30 cellular contexts compared by ENCODE assay signal in the genomic region with DNA sequence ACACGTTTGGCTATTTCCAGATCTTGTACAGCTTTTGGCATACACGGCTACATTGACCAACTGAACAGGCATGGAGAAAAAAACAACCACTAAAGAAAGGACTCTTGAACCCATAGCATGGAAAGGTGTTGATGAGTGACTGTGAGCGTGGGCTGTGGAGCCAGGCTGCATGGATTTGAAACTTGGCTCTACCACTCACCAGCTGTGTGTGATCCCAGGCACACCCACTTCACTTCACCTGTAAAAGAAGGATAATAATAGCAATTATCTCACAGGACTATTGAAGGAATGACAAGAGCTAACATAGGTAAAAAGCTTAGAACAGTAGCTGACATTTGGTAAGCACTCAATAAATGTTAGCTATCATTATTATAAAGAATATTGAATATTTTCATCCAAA.
"Had no signal": no experiment of that assay in that cellular context is flagged by ENCODE, and none has a peak within 500 bp of the region (broad histone marks: within the 10 kb centered on the region; RNA-seq: fewer than 3 reads in every experiment).

No MANE protein-coding gene starts in this region.

- ATAC-seq: activated CD4-positive, alpha-beta T cell treated with anti-CD3 and anti-CD28 coated beads for 36 hours; activated naive CD8-positive, alpha-beta T cell treated with anti-CD3 and anti-CD28 coated beads, Interleukin-2, amount 50 U/mL, for 24 hours; gastroesophageal sphincter; left colon; stimulated activated memory B cell treated with anti-CD40 and anti-IgM and Interleukin-4, amounts not matched to agents 10 μg/mL and 1 μg/mL and 100 μg/mL, for 72 hours; stimulated activated naive CD8-positive, alpha-beta T cell treated with anti-CD3 and anti-CD28 coated beads, Interleukin-15, amount 100 ng/mL, for 72 hours had no signal

- H3K27ac ChIP-seq: gastroesophageal sphincter, hepatocyte, neutrophil, ovary, prostate gland, right atrium auricular region, uterus had no signal

- H3K4me1 Mint-ChIP-seq: activated naive CD4-positive, alpha-beta T cell treated with anti-CD3 and anti-CD28 coated beads, Interleukin-2, amount 50 U/mL, for 24 hours; nephron; stimulated activated memory B cell treated with anti-CD40 and anti-IgM and Interleukin-4, amounts not matched to agents 10 μg/mL and 1 μg/mL and 100 μg/mL, for 72 hours; stimulated activated naive CD8-positive, alpha-beta T cell treated with anti-CD3 and anti-CD28 coated beads, Interleukin-15, amount 100 ng/mL, for 72 hours had no signal

- H3K36me3 ChIP-seq: breast epithelium, gastroesophageal sphincter, neutrophil, ovary, prostate gland, right atrium auricular region, uterus had no signal

- H3K9me3 Mint-ChIP-seq: activated naive CD4-positive, alpha-beta T cell treated with anti-CD3 and anti-CD28 coated beads, Interleukin-2, amount 50 U/mL, for 24 hours; activated naive CD8-positive, alpha-beta T cell treated with anti-CD3 and anti-CD28 coated beads, Interleukin-2, amount 50 U/mL, for 24 hours; activated T-helper 2 cell treated with anti-CD3 and anti-CD28 coated beads, Interferon-gamma antibody, Interleukin-2, Interleukin-4, amounts not matched to agents 10 μg/mL and 5 μg/mL and 100 μg/mL, durations not matched to agents 14 hours and 24 hours and 36 hours; nephron; stimulated activated memory B cell treated with anti-CD40 and anti-IgM and Interleukin-4, amounts not matched to agents 10 μg/mL and 1 μg/mL and 100 μg/mL, for 72 hours; stimulated activated naive CD8-positive, alpha-beta T cell treated with anti-CD3 and anti-CD28 coated beads, Interleukin-15, amount 100 ng/mL, for 72 hours; type B pancreatic cell had no signal

- H3K27me3 ChIP-seq: breast epithelium, gastroesophageal sphincter, hepatocyte, neutrophil, ovary, right atrium auricular region, uterus had no signal

- H3K27me3 Mint-ChIP-seq: stimulated activated memory B cell treated with anti-CD40 and anti-IgM and Interleukin-4, amounts not matched to agents 10 μg/mL and 1 μg/mL and 100 μg/mL, for 72 hours had no signal

- H2AFZ ChIP-seq: hepatocyte had no signal

- H3K4me2 ChIP-seq: hepatocyte, smooth muscle cell had no signal

- DNase-seq: activated CD4-positive, alpha-beta T cell treated with anti-CD3 and anti-CD28 coated beads for 36 hours; activated CD4-positive, alpha-beta T cell treated with anti-CD3 and anti-CD28 coated beads, Interleukin-2, amount 50 U/mL, for 4 hours; activated CD4-positive, CD25-positive, alpha-beta regulatory T cell; activated CD8-positive, alpha-beta memory T cell treated with anti-CD3 and anti-CD28 coated beads for 24 hours; activated CD8-positive, alpha-beta memory T cell treated with anti-CD3 and anti-CD28 coated beads, Interleukin-2, amount 50 U/mL, for 4 hours; activated naive CD8-positive, alpha-beta T cell treated with anti-CD3 and anti-CD28 coated beads, Interleukin-2, amount 50 U/mL, for 24 hours; activated T-cell treated with anti-CD3 and anti-CD28 coated beads, Interleukin-2, amount 50 U/mL, for 1 hour; amygdala; central memory CD4-positive, alpha-beta T cell; left colon; mammary epithelial cell; ovary; stimulated activated CD4-positive, alpha-beta T cell treated with anti-CD3 and anti-CD28 coated beads, Interleukin-1b, Interleukin-23, amount 100 ng/mL, for 48 hours; stimulated activated CD4-positive, alpha-beta T cell treated with anti-CD3 and anti-CD28 coated beads, Interleukin-4, amount 100 ng/mL, for 4 hours; stimulated activated CD8-positive, alpha-beta memory T cell treated with anti-CD3 and anti-CD28 coated beads, Interleukin-4, amount 100 ng/mL, for 48 hours; stimulated activated naive CD8-positive, alpha-beta T cell treated with anti-CD3 and anti-CD28 coated beads, Interleukin-15, amount 100 ng/mL, for 72 hours; substantia nigra; uterus had no signal

- H3K79me2 ChIP-seq: hepatocyte had no signal

- H3K9me3 ChIP-seq: breast epithelium, gastroesophageal sphincter, neutrophil, ovary, prostate gland, right atrium auricular region, uterus had no signal

- H3K27ac Mint-ChIP-seq: activated CD4-positive, alpha-beta T cell treated with anti-CD3 and anti-CD28 coated beads for 36 hours; activated naive CD4-positive, alpha-beta T cell treated with anti-CD3 and anti-CD28 coated beads, Interleukin-2, amount 50 U/mL, for 24 hours; activated naive CD8-positive, alpha-beta T cell treated with anti-CD3 and anti-CD28 coated beads, Interleukin-2, amount 50 U/mL, for 24 hours; activated T-helper 2 cell treated with anti-CD3 and anti-CD28 coated beads, Interferon-gamma antibody, Interleukin-2, Interleukin-4, amounts not matched to agents 10 μg/mL and 5 μg/mL and 100 μg/mL, durations not matched to agents 14 hours and 24 hours and 36 hours; nephron; stimulated activated memory B cell treated with anti-CD40 and anti-IgM and Interleukin-4, amounts not matched to agents 10 μg/mL and 1 μg/mL and 100 μg/mL, for 72 hours; stimulated activated naive CD8-positive, alpha-beta T cell treated with anti-CD3 and anti-CD28 coated beads, Interleukin-15, amount 100 ng/mL, for 72 hours; type B pancreatic cell had no signal

- H3K4me3 ChIP-seq: breast epithelium, gastroesophageal sphincter, hepatocyte, ovary, prostate gland, right atrium auricular region, smooth muscle cell, uterus had no signal

- H3K36me3 Mint-ChIP-seq: activated naive CD4-positive, alpha-beta T cell treated with anti-CD3 and anti-CD28 coated beads, Interleukin-2, amount 50 U/mL, for 24 hours; stimulated activated memory B cell treated with anti-CD40 and anti-IgM and Interleukin-4, amounts not matched to agents 10 μg/mL and 1 μg/mL and 100 μg/mL, for 72 hours; type B pancreatic cell had no signal

- H3K4me3 Mint-ChIP-seq: activated CD4-positive, alpha-beta T cell treated with anti-CD3 and anti-CD28 coated beads for 36 hours; activated naive CD4-positive, alpha-beta T cell treated with anti-CD3 and anti-CD28 coated beads, Interleukin-2, amount 50 U/mL, for 24 hours; activated naive CD8-positive, alpha-beta T cell treated with anti-CD3 and anti-CD28 coated beads, Interleukin-2, amount 50 U/mL, for 24 hours; nephron; stimulated activated memory B cell treated with anti-CD40 and anti-IgM and Interleukin-4, amounts not matched to agents 10 μg/mL and 1 μg/mL and 100 μg/mL, for 72 hours; stimulated activated naive CD8-positive, alpha-beta T cell treated with anti-CD3 and anti-CD28 coated beads, Interleukin-15, amount 100 ng/mL, for 72 hours; type B pancreatic cell had no signal
